ENCODE assay signal across 23 cellular contexts in genomic region chr16:82793550-82794244, GRCh38.
"Had no signal": no experiment of that assay in that cellular context is flagged by ENCODE, and none has a peak within 500 bp of the region (broad histone marks: within the 10 kb centered on the region; RNA-seq: fewer than 3 reads in every experiment).

No MANE protein-coding gene starts in this region.

- ATAC-seq: effector memory CD8-positive, alpha-beta T cell; heart left ventricle; left lung; lower lobe of right lung; natural killer cell treated with Interleukin-12 subunit alpha and Interleukin-12 subunit beta and Interleukin-15 and Interleukin-18, amount 100 ng/mL, for 72 hours; psoas muscle had no signal

- H3K27ac ChIP-seq: dorsolateral prefrontal cortex, esophagus squamous epithelium, heart left ventricle, left lung, lower lobe of right lung, psoas muscle, right lobe of liver, skin epidermis, stomach, thoracic aorta, transverse colon had no signal

- H3K27ac Mint-ChIP-seq: effector memory CD8-positive, alpha-beta T cell; memory B cell; mesothelial cell of epicardium; natural killer cell treated with Interleukin-12 subunit alpha and Interleukin-12 subunit beta and Interleukin-15 and Interleukin-18, amount 100 ng/mL, for 72 hours had no signal

- H3K36me3 ChIP-seq: esophagus squamous epithelium, left lung, lower lobe of right lung, right lobe of liver, stomach, thoracic aorta, transverse colon had no signal

- H3K4me3 Mint-ChIP-seq: central memory CD8-positive, alpha-beta T cell; effector memory CD8-positive, alpha-beta T cell; memory B cell; mesothelial cell of epicardium; natural killer cell treated with Interleukin-12 subunit alpha and Interleukin-12 subunit beta and Interleukin-15 and Interleukin-18, amount 100 ng/mL, for 72 hours had no signal

- DNase-seq: cortex of kidney; dorsolateral prefrontal cortex; effector memory CD8-positive, alpha-beta T cell; esophagus squamous epithelium; heart left ventricle; hypothalamus; left lung; lower lobe of right lung; psoas muscle; retina; right lobe of liver; stimulated activated naive CD4-positive, alpha-beta T cell; stomach; substantia nigra; transverse colon had no signal

- H3K9me3 Mint-ChIP-seq: central memory CD8-positive, alpha-beta T cell; effector memory CD8-positive, alpha-beta T cell; memory B cell; mesothelial cell of epicardium; natural killer cell treated with Interleukin-12 subunit alpha and Interleukin-12 subunit beta and Interleukin-15 and Interleukin-18, amount 100 ng/mL, for 72 hours had no signal

- H3K27me3 Mint-ChIP-seq: natural killer cell treated with Interleukin-12 subunit alpha and Interleukin-12 subunit beta and Interleukin-15 and Interleukin-18, amount 100 ng/mL, for 72 hours had no signal

- H3K27me3 ChIP-seq: dorsolateral prefrontal cortex, esophagus squamous epithelium, heart left ventricle, right lobe of liver, stomach, transverse colon had no signal

- H3K36me3 Mint-ChIP-seq: memory B cell; mesothelial cell of epicardium; natural killer cell treated with Interleukin-12 subunit alpha and Interleukin-12 subunit beta and Interleukin-15 and Interleukin-18, amount 100 ng/mL, for 72 hours had no signal

- H3K4me1 Mint-ChIP-seq: central memory CD8-positive, alpha-beta T cell had no signal

- H3K4me3 ChIP-seq: dorsolateral prefrontal cortex, esophagus squamous epithelium, heart left ventricle, left lung, lower lobe of right lung, psoas muscle, right lobe of liver, skin epidermis, stomach, thoracic aorta, transverse colon had no signal

- H3K9me3 ChIP-seq: esophagus squamous epithelium, heart left ventricle, left lung, lower lobe of right lung, psoas muscle, right lobe of liver, stomach, thoracic aorta, transverse colon had no signal

- H3K4me1 ChIP-seq: esophagus squamous epithelium, left lung, lower lobe of right lung, psoas muscle, right lobe of liver, stomach, transverse colon had no signal

- FAIRE-seq: frontal cortex, keratinocyte had no signal
